Comparison of ENCODE assay signal across 19 cellular contexts in genomic region chr15:37771462-37771861, GRCh38.
A peak's percentile ranks its signal among the peaks of the same experiment; 100 is the strongest.
DNase-seq lines count a peak whose midpoint lies in the region; ATAC-seq, FAIRE-seq and TF ChIP-seq lines count a peak whose summit lies in the region.
"Had no signal": no experiment of that assay in that cellular context is flagged by ENCODE, and none has a peak within 500 bp of the region (broad histone marks: within the 10 kb centered on the region; RNA-seq: fewer than 3 reads in every experiment).

No MANE protein-coding gene starts in this region.

- no peak overlapping the region for H3K4me3 ChIP-seq in BLaER1 treated with 17β-estradiol and CSF1 and Interleukin-3, amounts not matched to agents 10 nM and 100 nM
- H3K4me3 ChIP-seq in astrocyte (ENCODE audit: insufficient read depth, low read depth, low read length), result no peak overlapping the region
- H3K4me3 ChIP-seq: gastroesophageal sphincter, tibial nerve had no signal

- H3K4me3 Mint-ChIP-seq in astrocyte (ENCODE audit: unreplicated experiment), result no peak overlapping the region
- H3K4me3 Mint-ChIP-seq: brain; effector memory CD8-positive, alpha-beta T cell; H9; memory B cell had no signal

- no peaks in the 10 kb centered on the region for H3K27me3 ChIP-seq in BLaER1 treated with 17β-estradiol and CSF1 and Interleukin-3, amounts not matched to agents 10 nM and 100 nM
- H3K27me3 ChIP-seq in astrocyte (ENCODE audit: insufficient read depth, low read length), result no peaks in the 10 kb centered on the region
- H3K27me3 ChIP-seq: gastroesophageal sphincter, tibial nerve had no signal

- H3K27ac Mint-ChIP-seq in astrocyte (ENCODE audit: unreplicated experiment), result peak overlapping the region; percentile 60
- H3K27ac Mint-ChIP-seq: brain; effector memory CD8-positive, alpha-beta T cell; H9; memory B cell had no signal

- H3K36me3 Mint-ChIP-seq in astrocyte (ENCODE audit: low read depth, unreplicated experiment), result no peaks in the 10 kb centered on the region
- H3K36me3 Mint-ChIP-seq: brain, memory B cell had no signal

- H3K9me3 Mint-ChIP-seq in astrocyte (ENCODE audit: unreplicated experiment), result no peaks in the 10 kb centered on the region
- H3K9me3 Mint-ChIP-seq: effector memory CD8-positive, alpha-beta T cell; H9; memory B cell had no signal

- H4K20me1 ChIP-seq in BLaER1 treated with 17β-estradiol and CSF1 and Interleukin-3, amounts not matched to agents 10 nM and 100 nM, result no peaks in the 10 kb centered on the region
- no peaks in the 10 kb centered on the region for H4K20me1 ChIP-seq in astrocyte (ENCODE audit: insufficient read depth, low read length)

- H3K27ac ChIP-seq in BLaER1 treated with 17β-estradiol and CSF1 and Interleukin-3, amounts not matched to agents 10 nM and 100 nM, result peak overlapping the region in 1 of 11 experiments; percentile 49; a peak in 3 of 22 replicates
- no peak overlapping the region for H3K27ac ChIP-seq in astrocyte (ENCODE audit: low read depth, low read length)
- H3K27ac ChIP-seq: gastroesophageal sphincter, tibial nerve had no signal

- H3K4me1 Mint-ChIP-seq in astrocyte (ENCODE audit: low read depth, unreplicated experiment), result peaks cover 32% of the 10 kb centered on the region
- H3K4me1 Mint-ChIP-seq: H9, memory B cell had no signal

- H3K79me2 ChIP-seq in astrocyte (ENCODE audit: insufficient read depth, low read length), result no peaks in the 10 kb centered on the region

- H3K4me2 ChIP-seq in BLaER1 treated with 17β-estradiol and CSF1 and Interleukin-3, amounts not matched to agents 10 nM and 100 nM, result peak overlapping the region in 7 of 11 experiments; percentile 9 to 66 (median 54); a peak in 11 of 22 replicates
- no peak overlapping the region for H3K4me2 ChIP-seq in astrocyte (ENCODE audit: low read length)

- no peak for TF ChIP-seq CTCF in astrocyte (IDR thresholded peaks at IDR 0.05; ENCODE audit: insufficient read depth, low read depth, low read length)

- no peak for TF ChIP-seq POLR2A in GM18505 (IDR thresholded peaks at IDR 0.05; ENCODE audit: borderline replicate concordance, extremely low read depth, insufficient read depth, insufficient read length)

- no peak for FAIRE-seq in astrocyte (lab: Jason Lieb, UNC)

- H3K27me3 Mint-ChIP-seq in astrocyte (ENCODE audit: low read depth, unreplicated experiment), result no peaks in the 10 kb centered on the region
- H3K27me3 Mint-ChIP-seq: brain; effector memory CD8-positive, alpha-beta T cell had no signal

- H3K9ac ChIP-seq in BLaER1 treated with 17β-estradiol and CSF1 and Interleukin-3, amounts not matched to agents 10 nM and 100 nM, result no peak overlapping the region
- H3K9ac ChIP-seq in astrocyte (ENCODE audit: low read length), result no peak overlapping the region

- no peaks in the 10 kb centered on the region for H3K9me3 ChIP-seq in BLaER1 treated with 17β-estradiol and CSF1 and Interleukin-3, amounts not matched to agents 10 nM and 100 nM (replicated peaks in 1 of 11)
- H3K9me3 ChIP-seq in astrocyte (ENCODE audit: insufficient read depth, low read depth, low read length), result no peaks in the 10 kb centered on the region
- H3K9me3 ChIP-seq: gastroesophageal sphincter, tibial nerve had no signal

- no peaks in the 10 kb centered on the region for H3K36me3 ChIP-seq in BLaER1 treated with 17β-estradiol and CSF1 and Interleukin-3, amounts not matched to agents 10 nM and 100 nM
- no peaks in the 10 kb centered on the region for H3K36me3 ChIP-seq in astrocyte (ENCODE audit: insufficient read depth, low read length)
- H3K36me3 ChIP-seq: gastroesophageal sphincter, tibial nerve had no signal

- peak overlapping the region; percentile 50 for H2AFZ ChIP-seq in astrocyte (ENCODE audit: low read depth, low read length)

- peaks cover 5 to 31% (median 13%) of the 10 kb centered on the region in 10 experiments for H3K4me1 ChIP-seq in BLaER1 treated with 17β-estradiol and CSF1 and Interleukin-3, amounts not matched to agents 10 nM and 100 nM
- peaks cover 6% of the 10 kb centered on the region for H3K4me1 ChIP-seq in astrocyte (ENCODE audit: insufficient read depth, low read length)
- H3K4me1 ChIP-seq: gastroesophageal sphincter, tibial nerve had no signal

- DNase-seq in HT1080 (ENCODE audit: low read depth), result peak; percentile 86
- peak; percentile 46 for DNase-seq in astrocyte (ENCODE audit: low read depth)
- DNase-seq in islet precursor cell, result peak; percentile 54
- DNase-seq: activated CD4-positive, CD25-positive, alpha-beta regulatory T cell; activated naive CD4-positive, alpha-beta T cell treated with Interleukin-2 at 50 U/mL for 16 hours; effector memory CD8-positive, alpha-beta T cell; H9; NCI-H146; stimulated activated CD4-positive, alpha-beta T cell treated with anti-CD3 and anti-CD28 coated beads, Interleukin-4, amount 100 ng/mL, for 1 hour had no signal

- ATAC-seq in GM18907 (IDR thresholded peaks at IDR 0.05; ENCODE audit: unreplicated experiment) (no peak), GM18505 (IDR thresholded peaks at IDR 0.05; ENCODE audit: unreplicated experiment) (no peak), GM19395 (IDR thresholded peaks at IDR 0.05; ENCODE audit: unreplicated experiment) (no peak), GM21723 (IDR thresholded peaks at IDR 0.05; ENCODE audit: unreplicated experiment) (no peak)
- ATAC-seq: effector memory CD8-positive, alpha-beta T cell; gastroesophageal sphincter; sciatic nerve had no signal
